ENCODE assay signal across 27 cellular contexts in the genomic region with DNA sequence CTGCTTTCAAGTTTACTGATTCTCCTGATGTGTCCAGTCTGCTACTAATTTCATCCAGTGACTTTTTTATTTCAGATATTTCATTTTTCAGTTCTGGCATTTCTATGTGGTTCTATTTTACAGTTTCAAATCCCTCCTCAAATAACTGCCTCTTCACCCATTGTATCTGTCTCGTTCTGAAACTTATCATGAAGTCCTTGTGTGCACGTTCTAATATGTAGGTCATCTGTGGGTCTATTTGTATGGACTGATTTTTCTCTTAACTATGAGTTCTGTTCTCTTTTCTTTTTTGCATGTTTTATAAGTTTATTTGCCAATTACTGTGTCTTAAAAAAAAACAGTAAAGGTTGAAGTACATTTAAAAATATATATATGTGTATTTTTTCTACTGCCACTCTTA.
"Had no signal": no experiment of that assay in that cellular context is flagged by ENCODE, and none has a peak within 500 bp of the region (broad histone marks: within the 10 kb centered on the region; RNA-seq: fewer than 3 reads in every experiment).

No MANE protein-coding gene starts in this region.

- H3K4me1 ChIP-seq: stomach, suprapubic skin, testis, thyroid gland, tibial artery, tibial nerve, transverse colon, upper lobe of left lung, upper lobe of right lung, uterus, vagina had no signal

- H3K36me3 ChIP-seq: upper lobe of right lung, uterus, vagina had no signal

- DNase-seq: stimulated activated CD4-positive, alpha-beta T cell treated with anti-CD3 and anti-CD28 coated beads, Interleukin-2, amount 100 ng/mL, for 48 hours; stimulated activated CD4-positive, alpha-beta T cell treated with anti-CD3 and anti-CD28 coated beads, Interleukin-4, amount 100 ng/mL, for 1 hour; stimulated activated CD4-positive, alpha-beta T cell treated with anti-CD3 and anti-CD28 coated beads, Interleukin-4, amount 100 ng/mL, for 24 hours; stimulated activated CD4-positive, alpha-beta T cell treated with anti-CD3 and anti-CD28 coated beads, Interleukin-4, amount 100 ng/mL, for 4 hours; stimulated activated CD8-positive, alpha-beta memory T cell treated with anti-CD3 and anti-CD28 coated beads, Interleukin-4, amount 100 ng/mL, for 48 hours; stimulated activated naive B cell treated with anti-CD40 and anti-IgM and Interleukin-4, amounts not matched to agents 10 μg/mL and 1 μg/mL and 100 μg/mL, for 72 hours; stimulated activated naive CD4-positive, alpha-beta T cell; stimulated activated naive CD4-positive, alpha-beta T cell treated with Interleukin-2 at 50 U/mL for 16 hours; stimulated activated naive CD8-positive, alpha-beta T cell treated with anti-CD3 and anti-CD28 coated beads, Interleukin-15, amount 100 ng/mL, for 72 hours; stimulated activated naive CD8-positive, alpha-beta T cell treated with anti-CD3 and anti-CD28 coated beads, Interleukin-15, Interleukin-2, amounts not matched to agents 100 U/mL and 50 U/mL, for 24 hours; stomach; substantia nigra; testis; thyroid gland; tibial artery; transverse colon; trophoblast cell; upper lobe of right lung; uterus had no signal

- H3K4me3 ChIP-seq: stomach, suprapubic skin, testis, thoracic aorta, thyroid gland, tibial artery, tibial nerve, transverse colon, upper lobe of left lung, upper lobe of right lung, uterus, vagina had no signal

- FAIRE-seq: urothelium cell line had no signal

- ATAC-seq: stimulated activated effector memory CD8-positive, alpha-beta T cell treated with anti-CD3 and anti-CD28 coated beads, Interleukin-12 subunit alpha, Interleukin-12 subunit beta, amount 100 ng/mL, for 72 hours; stimulated activated memory B cell treated with anti-CD40 and anti-IgM and Interleukin-4, amounts not matched to agents 10 μg/mL and 1 μg/mL and 100 μg/mL, for 72 hours; stimulated activated naive B cell treated with anti-CD40 and anti-IgM and Interleukin-4, amounts not matched to agents 10 μg/mL and 1 μg/mL and 100 μg/mL, for 72 hours; stimulated activated naive CD8-positive, alpha-beta T cell treated with anti-CD3 and anti-CD28 coated beads, Interleukin-15, amount 100 ng/mL, for 72 hours; stimulated activated naive CD8-positive, alpha-beta T cell treated with anti-CD3 and anti-CD28 coated beads, Interleukin-15, Interleukin-2, amounts not matched to agents 100 U/mL and 50 U/mL, for 24 hours; upper lobe of right lung had no signal

- H3K9me3 ChIP-seq: suprapubic skin, testis, thyroid gland, upper lobe of right lung, uterus, vagina had no signal

- H3K27ac ChIP-seq: stomach, suprapubic skin, testis, thoracic aorta, thyroid gland, tibial artery, tibial nerve, transverse colon, upper lobe of left lung, upper lobe of right lung, uterus, vagina had no signal

- H3K27me3 ChIP-seq: testis, thyroid gland, tibial artery, tibial nerve, upper lobe of left lung, upper lobe of right lung, uterus, vagina had no signal
